1 cellular context compared by ENCODE assay signal in genomic region chr3:42546691-42547213, GRCh38.
TF ChIP-seq lines count a peak whose summit lies in the region.

No MANE protein-coding gene starts in this region.

TF ChIP-seq in H1, 55 proteins besides CTCF, POLR2A, EP300 and RAD21:
- TF ChIP-seq KDM1A (IDR thresholded peaks at IDR 0.05; ENCODE audit: borderline replicate concordance, low read length): no peak
- TF ChIP-seq MAFK (IDR thresholded peaks at IDR 0.05; ENCODE audit: low read depth, low read length): peak; percentile 62
